In the genomic region with DNA sequence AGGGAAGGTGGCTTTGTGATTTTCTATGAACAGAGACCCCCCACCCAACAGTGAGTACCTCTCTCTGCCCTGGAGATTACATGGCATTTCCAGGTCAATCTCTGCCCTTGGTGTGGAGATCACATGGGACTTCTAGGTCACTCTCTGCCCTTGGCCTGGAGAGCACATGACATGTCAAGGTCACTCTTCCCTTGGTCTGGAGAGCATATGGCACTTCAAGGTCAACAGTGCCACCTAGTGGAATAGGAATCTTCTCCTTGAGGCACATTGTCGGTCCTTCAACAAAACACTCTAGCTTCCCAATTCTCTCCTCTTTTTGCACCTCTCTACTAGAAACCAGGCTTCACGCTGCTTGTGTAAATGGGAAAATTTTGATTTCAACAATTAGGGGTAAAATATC, we compare ENCODE assay signal across 1 cellular context.
TF ChIP-seq lines count a peak whose summit lies in the region.

No MANE protein-coding gene starts in this region.

TF ChIP-seq in WTC11, 78 proteins besides CTCF, POLR2A, EP300 and RAD21 (continued from another document):
- no peak for TF ChIP-seq TEAD1 (CRISPR knock-in tag; IDR thresholded peaks at IDR 0.05)
- no peak for TF ChIP-seq HMGA2 (CRISPR knock-in tag; IDR thresholded peaks at IDR 0.05)
